10 cellular contexts compared by ENCODE assay signal in genomic region chr20:21182832-21183563, GRCh38. TPM values are rescaled to one million over a fixed set of nuclear protein-coding genes. Genes with fewer than 3 reads are reported as not detected.
DNase-seq lines count a peak whose midpoint lies in the region; ATAC-seq, FAIRE-seq and TF ChIP-seq lines count a peak whose summit lies in the region.
"Had no signal": no experiment of that assay in that cellular context is flagged by ENCODE, and none has a peak within 500 bp of the region (broad histone marks: within the 10 kb centered on the region; RNA-seq: fewer than 3 reads in every experiment).

No MANE protein-coding gene starts in this region.

- H3K4me3 ChIP-seq in fibroblast of lung (replicated peaks in 1 of 4; ENCODE audit: control extremely low read depth in 1 of 4, insufficient read depth in 1 of 4, low read depth in 3 of 4, low read length in 4 of 4) (no peak overlapping the region), sigmoid colon (no peak overlapping the region)

- TF ChIP-seq EP300 in sigmoid colon (IDR thresholded peaks at IDR 0.05), result peak; percentile 49 to 87 (median 66)

- peaks cover 4% of the 10 kb centered on the region for H3K4me1 ChIP-seq in fibroblast of lung (ENCODE audit: control insufficient read depth, extremely low read depth, insufficient read depth, low read length)
- peaks cover 0 to 67% (median 40%) of the 10 kb centered on the region in 4 donors for H3K4me1 ChIP-seq in sigmoid colon

- FAIRE-seq in RCC 7860 (lab: Jason Lieb, UNC) (peak; percentile 95), GM12892 (lab: Jason Lieb, UNC) (no peak)

- DNase-seq in GM04503 (ENCODE audit: low read depth) (peak; percentile 92), RCC 7860 (ENCODE audit: low spot score) (peak; percentile 78), fibroblast of lung (ENCODE audit: low read depth in 2 of 2) (peak; percentile 87 to 88), sigmoid colon (peak; percentile 80), GM12892 (ENCODE audit: insufficient read length) (no peak), NCI-H2196 (lab: John Stamatoyannopoulos, UW; ENCODE audit: unreplicated experiment) (no peak)
- DNase-seq: endodermal cell, naive B cell had no signal

- no peaks in the 10 kb centered on the region for H4K20me1 ChIP-seq in fibroblast of lung (ENCODE audit: control insufficient read depth, extremely low read depth, insufficient read depth, low read length)

- WGBS in sigmoid colon, 2 donors, result 27 to 60% methylated on average over 7 of the region's 7 CpGs

- no peak for TF ChIP-seq POLR2A in sigmoid colon (IDR thresholded peaks at IDR 0.05)
- no peak for TF ChIP-seq POLR2A in GM12892 (IDR thresholded peaks at IDR 0.05; ENCODE audit: low read depth, low read length)

- intact Hi-C loops in sigmoid colon (cut with DNase I), result loop anchor here (10.0 kb wide), 1 partner anchor 722 kb away; no protein-coding TSS in a partner anchor

- ATAC-seq in HG02884 (IDR thresholded peaks at IDR 0.05; ENCODE audit: unreplicated experiment) (no peak), HG02870 (IDR thresholded peaks at IDR 0.05; ENCODE audit: unreplicated experiment) (no peak)

- H3K9ac ChIP-seq in fibroblast of lung (ENCODE audit: insufficient read depth, low read length), result no peak overlapping the region

- TF ChIP-seq CTCF in fibroblast of lung (conservative IDR thresholded peaks at IDR 0.05 in 1 of 2, IDR thresholded peaks at IDR 0.05 in 1 of 2; ENCODE audit: low read depth in 1 of 2, low read length in 2 of 2), result no peak
- TF ChIP-seq CTCF in sigmoid colon (IDR thresholded peaks at IDR 0.05), result no peak

- H2AFZ ChIP-seq in fibroblast of lung (ENCODE audit: low read length), result no peak overlapping the region

- H3K27me3 ChIP-seq in fibroblast of lung (ENCODE audit: control insufficient read depth, insufficient read depth, low read length) (no peaks in the 10 kb centered on the region), sigmoid colon (no peaks in the 10 kb centered on the region)

- H3K4me2 ChIP-seq in fibroblast of lung (ENCODE audit: extremely low read depth, insufficient read depth, low read length), result no peak overlapping the region

- H3K27ac ChIP-seq in fibroblast of lung (ENCODE audit: insufficient read depth, low read length), result no peak overlapping the region
- peak overlapping the region in 3 of 4 donors; percentile 81 to 86 (median 84) for H3K27ac ChIP-seq in sigmoid colon

- H3K79me2 ChIP-seq in fibroblast of lung (ENCODE audit: control insufficient read depth, insufficient read depth, low read length), result no peaks in the 10 kb centered on the region

- no peaks in the 10 kb centered on the region for H3K9me3 ChIP-seq in fibroblast of lung (ENCODE audit: control insufficient read depth, insufficient read depth, low read depth, low read length)
- peaks cover 0 to under 1% (median 0%) of the 10 kb centered on the region in 4 donors for H3K9me3 ChIP-seq in sigmoid colon

- H3K36me3 ChIP-seq in fibroblast of lung (ENCODE audit: control insufficient read depth, insufficient read depth, low read length) (no peaks in the 10 kb centered on the region), sigmoid colon (no peaks in the 10 kb centered on the region)

RNA-seq across cellular contexts. Expression of gene KIZ, which starts 57.1 kb away (rescaled TPM):
- total RNA-seq in fibroblast of lung, result 23.5 and 25.9 TPM in 2 replicates
- 7.0 and 11.5 TPM in 2 replicates for polyA plus RNA-seq in fibroblast of lung
- 5.3 and 8.4 TPM in 2 replicates for polyA plus RNA-seq in fibroblast of lung (2012)
- 0.30 TPM in 1 of 2 replicates, not detected in the other for polyA minus RNA-seq in fibroblast of lung (ENCODE audit: low replicate concordance)
- total RNA-seq in sigmoid colon, result 100 to 1,000 TPM; 171 to 291 (median 193) TPM
- 10 to 100 TPM in 1 of 3 donors, 1 to 10 TPM in 2; 5.1 to 15.0 (median 9.4) TPM for polyA plus RNA-seq in sigmoid colon
- polyA plus RNA-seq in GM12892 (2012; ENCODE audit: missing spikeins), result 8.9 TPM

Comparison
In these comparisons a context has a peak if more than half of its experiments do, and no peak if none do; other contexts are left out.
1. DNase-seq: peak in GM04503 (single experiment), RCC 7860 (single experiment), fibroblast of lung (2 of 2) and sigmoid colon (single experiment); none in GM12892 (single experiment) and NCI-H2196 (single experiment).